Comparison of ENCODE assay signal across 8 cellular contexts in genomic region chr7:66681491-66682349, GRCh38. TPM values are rescaled to one million over a fixed set of nuclear protein-coding genes. Genes with fewer than 3 reads are reported as not detected.
DNase-seq lines count a peak whose midpoint lies in the region; ATAC-seq and TF ChIP-seq lines count a peak whose summit lies in the region.

No MANE protein-coding gene starts in this region.

- DNase-seq in NCI-H526 (lab: John Stamatoyannopoulos, UW) (peak; percentile 91 to 97), dedifferentiated amniotic fluid mesenchymal stem cell (ENCODE audit: extremely low spot score) (peak; percentile 94), left lung (peak; percentile 96 to 99)
- DNase-seq in activated CD4-positive, alpha-beta T cell treated with anti-CD3 and anti-CD28 coated beads, Interleukin-2, amount 10 ng/mL, durations not matched to agents 7 days and 5 days = peak; percentile 96
- DNase-seq in stimulated activated CD4-positive, alpha-beta T cell treated with anti-CD3 and anti-CD28 coated beads, Interleukin-2, amount 100 ng/mL, for 4 hours (ENCODE audit: low read depth) = peak; percentile 95

- H3K4me2 ChIP-seq in BLaER1 = peak overlapping the region; percentile 92

- peak overlapping the region; percentile 89 for H3K27ac ChIP-seq in BLaER1
- H3K27ac ChIP-seq in left lung = peak overlapping the region; percentile 87 to 99

- no peak for TF ChIP-seq CTCF in left lung (IDR thresholded peaks at IDR 0.05)

- no peaks in the 10 kb centered on the region for H3K9me3 Mint-ChIP-seq in activated CD4-positive, alpha-beta T cell treated with anti-CD3 and anti-CD28 coated beads, Interleukin-2, amount 10 ng/mL, durations not matched to agents 7 days and 5 days

- intact Hi-C loops in left lung (cut with DNase I) = no loop called here

- peaks cover 25% of the 10 kb centered on the region for H3K4me1 ChIP-seq in BLaER1
- H3K4me1 ChIP-seq in left lung = peaks cover 12 to 30% of the 10 kb centered on the region in 2 donors

- peak overlapping the region; percentile 92 for H3K9ac ChIP-seq in BLaER1

- POLR2A ChIA-PET in activated CD4-positive, alpha-beta T cell treated with anti-CD3 and anti-CD28 coated beads, Interleukin-2, amount 10 ng/mL, durations not matched to agents 7 days and 5 days (lab: Charles Lee) = no interaction called here

- H3K36me3 ChIP-seq in BLaER1 (no peaks in the 10 kb centered on the region; the same call in 1 of the 2 replicates), left lung (no peaks in the 10 kb centered on the region)

- peak overlapping the region; percentile 88 for H3K4me3 Mint-ChIP-seq in activated CD4-positive, alpha-beta T cell treated with anti-CD3 and anti-CD28 coated beads, Interleukin-2, amount 10 ng/mL, durations not matched to agents 7 days and 5 days

- H3K27ac Mint-ChIP-seq in activated CD4-positive, alpha-beta T cell treated with anti-CD3 and anti-CD28 coated beads, Interleukin-2, amount 10 ng/mL, durations not matched to agents 7 days and 5 days = peak overlapping the region; percentile 95

- H3K4me3 ChIP-seq in BLaER1 (peak overlapping the region; percentile 97), left lung (peak overlapping the region; percentile 89 to 97)

- no peaks in the 10 kb centered on the region for H3K9me3 ChIP-seq in BLaER1
- no peaks in the 10 kb centered on the region for H3K9me3 ChIP-seq in left lung

- CTCF ChIA-PET in activated CD4-positive, alpha-beta T cell treated with anti-CD3 and anti-CD28 coated beads, Interleukin-2, amount 10 ng/mL, durations not matched to agents 7 days and 5 days (lab: Charles Lee) = interaction anchor here (0.9 to 1.1 kb wide), 2 partner anchors 28 to 40 kb away, joined by 3 read pairs; no protein-coding TSS in a partner anchor

- ATAC-seq in GM19328 (IDR thresholded peaks at IDR 0.05; ENCODE audit: unreplicated experiment) = peak; percentile 85
- ATAC-seq in HG03469 (IDR thresholded peaks at IDR 0.05; ENCODE audit: unreplicated experiment) = peak; percentile 87
- ATAC-seq in left lung = peak; percentile 99

- H3K36me3 Mint-ChIP-seq in activated CD4-positive, alpha-beta T cell treated with anti-CD3 and anti-CD28 coated beads, Interleukin-2, amount 10 ng/mL, durations not matched to agents 7 days and 5 days (ENCODE audit: low read depth) = peaks cover 10% of the 10 kb centered on the region

- H3K27me3 Mint-ChIP-seq in activated CD4-positive, alpha-beta T cell treated with anti-CD3 and anti-CD28 coated beads, Interleukin-2, amount 10 ng/mL, durations not matched to agents 7 days and 5 days = no peaks in the 10 kb centered on the region

- H3K27me3 ChIP-seq in BLaER1 (no peaks in the 10 kb centered on the region), left lung (no peaks in the 10 kb centered on the region)

- H4K20me1 ChIP-seq in BLaER1 = peaks cover 43% of the 10 kb centered on the region

- peaks cover 30% of the 10 kb centered on the region for H3K4me1 Mint-ChIP-seq in activated CD4-positive, alpha-beta T cell treated with anti-CD3 and anti-CD28 coated beads, Interleukin-2, amount 10 ng/mL, durations not matched to agents 7 days and 5 days

RNA-seq across cellular contexts. Expression of gene KCTD7, which starts 53.0 kb away (rescaled TPM):
- 10 to 100 TPM; 40.0 to 41.3 TPM for total RNA-seq in activated CD4-positive, alpha-beta T cell treated with anti-CD3 and anti-CD28 coated beads, Interleukin-2, amount 10 ng/mL, durations not matched to agents 7 days and 5 days
- total RNA-seq in left lung = 10 to 100 TPM; 10.4 to 12.4 TPM

RNA-seq across cellular contexts. Expression of gene RABGEF1, which starts 58.8 kb away (rescaled TPM):
- total RNA-seq in activated CD4-positive, alpha-beta T cell treated with anti-CD3 and anti-CD28 coated beads, Interleukin-2, amount 10 ng/mL, durations not matched to agents 7 days and 5 days = 10 to 100 TPM; 21.8 to 21.9 TPM
- 10 to 100 TPM; 22.5 to 22.7 TPM for total RNA-seq in left lung

Comparison
In these comparisons a context has a peak if more than half of its experiments do, and no peak if none do; other contexts are left out.
1. Peak in every context shown above with its lines: DNase-seq, ATAC-seq, H3K4me3 ChIP-seq and H3K27ac ChIP-seq.